Comparison of ENCODE assay signal across 8 cellular contexts in the genomic region with DNA sequence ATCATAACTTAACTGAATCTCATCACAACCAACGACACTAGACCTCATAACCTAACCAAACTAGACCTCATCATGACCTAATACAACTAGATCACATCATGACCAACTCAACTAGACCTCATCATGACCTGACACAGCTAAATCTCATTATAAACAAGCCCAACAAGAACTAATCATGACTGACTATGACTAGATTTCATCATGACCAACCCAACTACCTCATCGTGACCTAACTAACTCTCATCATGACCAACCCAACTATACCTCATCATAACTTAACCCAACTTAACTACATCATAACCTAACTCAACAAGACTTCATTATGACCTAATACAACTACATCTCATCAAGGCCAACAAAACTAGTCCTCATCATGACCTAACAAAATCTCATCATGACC.
"Had no signal": no experiment of that assay in that cellular context is flagged by ENCODE, and none has a peak within 500 bp of the region (broad histone marks: within the 10 kb centered on the region; RNA-seq: fewer than 3 reads in every experiment).

No MANE protein-coding gene starts in this region.

- FAIRE-seq: H54, HTR-8/SVneo had no signal

- DNase-seq: GM23248, GOT3, KG1 had no signal

- H3K9me3 ChIP-seq: HAP-1 had no signal

- H3K4me1 ChIP-seq: HAP-1 had no signal

- H3K4me1 Mint-ChIP-seq: IgD-negative memory B cell had no signal

- H3K4me3 Mint-ChIP-seq: IgD-negative memory B cell had no signal

- H3K9me3 Mint-ChIP-seq: IgD-negative memory B cell had no signal

- H3K27me3 Mint-ChIP-seq: IgD-negative memory B cell had no signal

- H3K27ac ChIP-seq: GM23248 had no signal

- H3K4me3 ChIP-seq: GM23248, HAP-1 had no signal

- ATAC-seq: HCT116 had no signal

- H2AFZ ChIP-seq: GM23248 had no signal

- H3K36me3 ChIP-seq: HAP-1 had no signal

- H3K27ac Mint-ChIP-seq: IgD-negative memory B cell had no signal

- H3K9ac ChIP-seq: GM23248 had no signal
